ENCODE assay signal across 14 cellular contexts in genomic region chr9:99026271-99026955, GRCh38.
"Had no signal": no experiment of that assay in that cellular context is flagged by ENCODE, and none has a peak within 500 bp of the region (broad histone marks: within the 10 kb centered on the region; RNA-seq: fewer than 3 reads in every experiment).

No MANE protein-coding gene starts in this region.

- H3K4me3 Mint-ChIP-seq: activated T-cell treated with anti-CD3 and anti-CD28 coated beads, Interleukin-2, amount 50 U/mL, for 4 hours; mesothelial cell of epicardium; naive B cell had no signal

- ATAC-seq: gastrocnemius medialis; stimulated activated naive CD8-positive, alpha-beta T cell treated with anti-CD3 and anti-CD28 coated beads, Interleukin-15, Interleukin-2, amounts not matched to agents 100 U/mL and 50 U/mL, for 24 hours; upper lobe of right lung had no signal

- H3K4me3 ChIP-seq: ascending aorta, cardiac muscle cell, gastrocnemius medialis, sigmoid colon, suprapubic skin, upper lobe of right lung had no signal

- H3K27ac ChIP-seq: ascending aorta, cardiac muscle cell, gastrocnemius medialis, suprapubic skin, upper lobe of right lung had no signal

- H3K4me1 ChIP-seq: suprapubic skin, upper lobe of right lung had no signal

- H3K27ac Mint-ChIP-seq: mesothelial cell of epicardium had no signal

- H3K36me3 Mint-ChIP-seq: mesothelial cell of epicardium had no signal

- H3K9me3 Mint-ChIP-seq: activated T-cell treated with anti-CD3 and anti-CD28 coated beads, Interleukin-2, amount 50 U/mL, for 4 hours; mesothelial cell of epicardium; naive B cell had no signal

- H3K27me3 ChIP-seq: ascending aorta, cardiac muscle cell, gastrocnemius medialis, sigmoid colon, suprapubic skin, upper lobe of right lung had no signal

- H3K9me3 ChIP-seq: ascending aorta, gastrocnemius medialis, sigmoid colon, suprapubic skin, upper lobe of right lung had no signal

- H3K36me3 ChIP-seq: ascending aorta, cardiac muscle cell, gastrocnemius medialis, upper lobe of right lung had no signal

- DNase-seq: activated gamma-delta T cell; activated T-cell treated with anti-CD3 and anti-CD28 coated beads, Interleukin-2, amount 50 U/mL, for 4 hours; effector CD4-positive, alpha-beta T cell; gastrocnemius medialis; naive B cell; occipital lobe; sigmoid colon; stimulated activated CD4-positive, alpha-beta T cell treated with anti-CD3 and anti-CD28 coated beads, Interleukin-2, amount 100 ng/mL, for 24 hours; stimulated activated naive CD8-positive, alpha-beta T cell treated with anti-CD3 and anti-CD28 coated beads, Interleukin-15, Interleukin-2, amounts not matched to agents 100 U/mL and 50 U/mL, for 24 hours; upper lobe of right lung had no signal
